ENCODE assay signal across 1 cellular context in the genomic region with DNA sequence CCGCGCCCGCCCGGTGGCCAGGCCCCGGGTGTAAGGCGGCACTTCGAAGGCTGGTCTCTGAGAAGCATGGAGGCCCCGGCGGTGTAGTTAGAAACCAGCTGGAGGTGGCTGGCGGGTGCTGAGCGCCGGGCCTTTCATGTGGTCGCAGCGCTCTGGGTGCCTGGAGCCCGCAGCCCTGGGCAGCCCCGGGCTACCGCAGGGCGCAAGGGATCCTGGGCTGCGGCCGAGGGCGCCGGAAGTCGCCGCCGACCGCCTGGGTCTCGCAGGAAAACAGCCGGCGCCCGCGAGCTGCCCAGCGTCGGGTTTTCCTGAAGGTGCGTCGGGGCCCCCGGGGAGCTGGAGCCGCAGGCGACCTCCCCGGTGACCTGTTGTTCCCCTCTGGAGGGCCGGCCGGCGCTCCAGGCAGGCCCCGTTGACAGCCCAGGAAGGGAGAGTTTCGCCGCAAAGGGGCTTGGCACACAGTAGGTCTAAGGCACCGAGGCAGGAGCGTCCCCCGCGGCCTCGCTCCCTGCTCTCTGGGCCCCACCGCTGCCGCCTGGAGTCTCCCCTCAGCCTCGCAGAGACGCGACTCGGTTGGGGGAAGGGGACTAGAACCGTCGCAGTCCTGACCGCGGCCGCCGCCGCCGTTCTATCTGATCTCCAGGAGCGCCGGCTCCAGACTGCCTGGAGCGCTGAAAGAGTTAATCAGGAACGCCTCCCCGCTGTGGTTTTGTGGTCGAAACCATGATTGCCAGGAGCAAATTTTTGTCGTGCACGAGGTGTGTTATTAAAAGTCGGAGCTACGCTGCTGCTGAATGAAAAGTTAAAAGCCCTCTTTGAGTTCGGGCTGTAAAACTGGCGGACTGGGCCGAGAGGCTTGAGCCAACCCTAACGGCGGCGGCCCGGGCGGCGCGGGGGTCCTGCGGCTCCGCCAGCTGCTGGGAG.
TF ChIP-seq lines count a peak whose summit lies in the region.

No MANE protein-coding gene starts in this region.

TF ChIP-seq in K562, 482 proteins besides CTCF, POLR2A, EP300 and RAD21 (continued from another document and continues in another):
- TF ChIP-seq, protein P1, sequence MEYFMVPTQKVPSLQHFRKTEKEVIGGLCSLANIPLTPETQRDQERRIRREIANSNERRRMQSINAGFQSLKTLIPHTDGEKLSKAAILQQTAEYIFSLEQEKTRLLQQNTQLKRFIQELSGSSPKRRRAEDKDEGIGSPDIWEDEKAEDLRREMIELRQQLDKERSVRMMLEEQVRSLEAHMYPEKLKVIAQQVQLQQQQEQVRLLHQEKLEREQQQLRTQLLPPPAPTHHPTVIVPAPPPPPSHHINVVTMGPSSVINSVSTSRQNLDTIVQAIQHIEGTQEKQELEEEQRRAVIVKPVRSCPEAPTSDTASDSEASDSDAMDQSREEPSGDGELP (CRISPR knock-in tag; IDR thresholded peaks at IDR 0.05; ENCODE audit: borderline replicate concordance) = peak; percentile 71; the same call in 1 of the 2 replicates
- TF ChIP-seq SMARCA4 (IDR thresholded peaks at IDR 0.05) (peak; percentile 50), ZFP36 (IDR thresholded peaks at IDR 0.05; ENCODE audit: low read depth, low read length, partially characterized antibody) (peak; percentile 47), L3MBTL2 (IDR thresholded peaks at IDR 0.05) (0 out of 2 replicates have a peak, but pooled peaks have one; percentile 68), CTBP1 (IDR thresholded peaks at IDR 0.05; ENCODE audit: borderline replicate concordance) (peak; percentile 71), U2AF2 (optimal IDR thresholded peaks at IDR 0.05; ENCODE audit: low read depth, low read length) (no peak), POLR2G (IDR thresholded peaks at IDR 0.05; ENCODE audit: low read depth, low read length) (peak; percentile 68), ZFPM2 (CRISPR knock-in tag; IDR thresholded peaks at IDR 0.05) (no peak), ZBTB7A (IDR thresholded peaks at IDR 0.05; ENCODE audit: borderline replicate concordance, control insufficient read depth, low read depth, low read length) (peak; percentile 58; the same call in 1 of the 2 replicates), TFAM (CRISPR knock-in tag; conservative IDR thresholded peaks at IDR 0.05) (no peak), TBL1XR1 (IDR thresholded peaks at IDR 0.05; ENCODE audit: low read length in 2 of 2) (peak; percentile 70 to 91; a peak in 2 of 4 replicates), ZBED1 (IDR thresholded peaks at IDR 0.05) (no peak), HCFC1 (IDR thresholded peaks at IDR 0.05; ENCODE audit: low read depth, low read length) (peak; percentile 24; the same call in 1 of the 2 replicates), PRDM10 (IDR thresholded peaks at IDR 0.05; ENCODE audit: partially characterized antibody) (peak; percentile 60), ZNF561 (CRISPR knock-in tag; conservative IDR thresholded peaks at IDR 0.05) (no peak), ZNF699 (CRISPR knock-in tag; IDR thresholded peaks at IDR 0.05; ENCODE audit: insufficient replicate concordance) (no peak), ZNF77 (CRISPR knock-in tag; IDR thresholded peaks at IDR 0.05) (no peak), RREB1 (CRISPR knock-in tag; IDR thresholded peaks at IDR 0.05) (no peak), ZBTB33 (CRISPR knock-in tag; IDR thresholded peaks at IDR 0.05) (no peak), ESRRB (CRISPR knock-in tag; IDR thresholded peaks at IDR 0.05; ENCODE audit: borderline replicate concordance) (no peak), SFPQ (IDR thresholded peaks at IDR 0.05; ENCODE audit: low read depth, low read length) (no peak), ZNF274 (IDR thresholded peaks at IDR 0.05; ENCODE audit: borderline replicate concordance, low read depth, low read length) (no peak), PURB (CRISPR knock-in tag; IDR thresholded peaks at IDR 0.05; ENCODE audit: low read depth) (no peak)
- TF ChIP-seq, protein P2, sequence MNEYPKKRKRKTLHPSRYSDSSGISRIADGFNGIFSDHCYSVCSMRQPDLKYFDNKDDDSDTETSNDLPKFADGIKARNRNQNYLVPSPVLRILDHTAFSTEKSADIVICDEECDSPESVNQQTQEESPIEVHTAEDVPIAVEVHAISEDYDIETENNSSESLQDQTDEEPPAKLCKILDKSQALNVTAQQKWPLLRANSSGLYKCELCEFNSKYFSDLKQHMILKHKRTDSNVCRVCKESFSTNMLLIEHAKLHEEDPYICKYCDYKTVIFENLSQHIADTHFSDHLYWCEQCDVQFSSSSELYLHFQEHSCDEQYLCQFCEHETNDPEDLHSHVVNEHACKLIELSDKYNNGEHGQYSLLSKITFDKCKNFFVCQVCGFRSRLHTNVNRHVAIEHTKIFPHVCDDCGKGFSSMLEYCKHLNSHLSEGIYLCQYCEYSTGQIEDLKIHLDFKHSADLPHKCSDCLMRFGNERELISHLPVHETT (CRISPR knock-in tag; conservative IDR thresholded peaks at IDR 0.05 in 1 of 2, IDR thresholded peaks at IDR 0.05 in 1 of 2) = peak in 1 of 2 experiments; percentile 52; a peak in 1 of 4 replicates
- TF ChIP-seq, protein P3, sequence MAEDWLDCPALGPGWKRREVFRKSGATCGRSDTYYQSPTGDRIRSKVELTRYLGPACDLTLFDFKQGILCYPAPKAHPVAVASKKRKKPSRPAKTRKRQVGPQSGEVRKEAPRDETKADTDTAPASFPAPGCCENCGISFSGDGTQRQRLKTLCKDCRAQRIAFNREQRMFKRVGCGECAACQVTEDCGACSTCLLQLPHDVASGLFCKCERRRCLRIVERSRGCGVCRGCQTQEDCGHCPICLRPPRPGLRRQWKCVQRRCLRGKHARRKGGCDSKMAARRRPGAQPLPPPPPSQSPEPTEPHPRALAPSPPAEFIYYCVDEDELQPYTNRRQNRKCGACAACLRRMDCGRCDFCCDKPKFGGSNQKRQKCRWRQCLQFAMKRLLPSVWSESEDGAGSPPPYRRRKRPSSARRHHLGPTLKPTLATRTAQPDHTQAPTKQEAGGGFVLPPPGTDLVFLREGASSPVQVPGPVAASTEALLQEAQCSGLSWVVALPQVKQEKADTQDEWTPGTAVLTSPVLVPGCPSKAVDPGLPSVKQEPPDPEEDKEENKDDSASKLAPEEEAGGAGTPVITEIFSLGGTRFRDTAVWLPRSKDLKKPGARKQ (CRISPR knock-in tag; IDR thresholded peaks at IDR 0.05) = no peak
- TF ChIP-seq, protein P4, sequence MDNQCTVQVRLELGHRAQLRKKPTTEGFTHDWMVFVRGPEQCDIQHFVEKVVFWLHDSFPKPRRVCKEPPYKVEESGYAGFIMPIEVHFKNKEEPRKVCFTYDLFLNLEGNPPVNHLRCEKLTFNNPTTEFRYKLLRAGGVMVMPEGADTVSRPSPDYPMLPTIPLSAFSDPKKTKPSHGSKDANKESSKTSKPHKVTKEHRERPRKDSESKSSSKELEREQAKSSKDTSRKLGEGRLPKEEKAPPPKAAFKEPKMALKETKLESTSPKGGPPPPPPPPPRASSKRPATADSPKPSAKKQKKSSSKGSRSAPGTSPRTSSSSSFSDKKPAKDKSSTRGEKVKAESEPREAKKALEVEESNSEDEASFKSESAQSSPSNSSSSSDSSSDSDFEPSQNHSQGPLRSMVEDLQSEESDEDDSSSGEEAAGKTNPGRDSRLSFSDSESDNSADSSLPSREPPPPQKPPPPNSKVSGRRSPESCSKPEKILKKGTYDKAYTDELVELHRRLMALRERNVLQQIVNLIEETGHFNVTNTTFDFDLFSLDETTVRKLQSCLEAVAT (IDR thresholded peaks at IDR 0.05) = peak in 1 of 2 experiments; percentile 97; a peak in 2 of 4 replicates
- TF ChIP-seq, protein P5, sequence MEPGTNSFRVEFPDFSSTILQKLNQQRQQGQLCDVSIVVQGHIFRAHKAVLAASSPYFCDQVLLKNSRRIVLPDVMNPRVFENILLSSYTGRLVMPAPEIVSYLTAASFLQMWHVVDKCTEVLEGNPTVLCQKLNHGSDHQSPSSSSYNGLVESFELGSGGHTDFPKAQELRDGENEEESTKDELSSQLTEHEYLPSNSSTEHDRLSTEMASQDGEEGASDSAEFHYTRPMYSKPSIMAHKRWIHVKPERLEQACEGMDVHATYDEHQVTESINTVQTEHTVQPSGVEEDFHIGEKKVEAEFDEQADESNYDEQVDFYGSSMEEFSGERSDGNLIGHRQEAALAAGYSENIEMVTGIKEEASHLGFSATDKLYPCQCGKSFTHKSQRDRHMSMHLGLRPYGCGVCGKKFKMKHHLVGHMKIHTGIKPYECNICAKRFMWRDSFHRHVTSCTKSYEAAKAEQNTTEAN (CRISPR knock-in tag; IDR thresholded peaks at IDR 0.05) = no peak
